16 cellular contexts compared by ENCODE assay signal in genomic region chr12:12798480-12798879, GRCh38. TPM values are rescaled to one million over a fixed set of nuclear protein-coding genes. Genes with fewer than 3 reads are reported as not detected.
A peak's percentile ranks its signal among the peaks of the same experiment; 100 is the strongest.
DNase-seq lines count a peak whose midpoint lies in the region; ATAC-seq, FAIRE-seq and TF ChIP-seq lines count a peak whose summit lies in the region.
"Had no signal": no experiment of that assay in that cellular context is flagged by ENCODE, and none has a peak within 500 bp of the region (broad histone marks: within the 10 kb centered on the region; RNA-seq: fewer than 3 reads in every experiment).

No MANE protein-coding gene starts in this region.

- H3K27ac ChIP-seq in PC-9 (peak overlapping the region; percentile 100), brain microvascular endothelial cell (no peak overlapping the region)
- H3K27ac ChIP-seq: 22Rv1 had no signal

- no peaks in the 10 kb centered on the region for H3K36me3 Mint-ChIP-seq in Caco-2 (ENCODE audit: insufficient read depth, unreplicated experiment)
- H3K36me3 Mint-ChIP-seq in stimulated activated memory B cell treated with anti-CD40 and anti-IgM and Interleukin-4, amounts not matched to agents 10 μg/mL and 1 μg/mL and 100 μg/mL, for 72 hours: no peaks in the 10 kb centered on the region
- H3K36me3 Mint-ChIP-seq: CD14-positive monocyte; CD8-positive, alpha-beta T cell had no signal

- in situ Hi-C loops in brain microvascular endothelial cell (cut with HindIII; ENCODE audit: low pct_ligation_motif_present, low sequenced_read_pairs): no loop called here

- H2AFZ ChIP-seq in PC-9: no peak overlapping the region
- H2AFZ ChIP-seq: GM23338 had no signal

- BruUV-seq in Caco-2 (replicated peaks; lab: Mats Ljungman, UMichigan) (no TSS peak), PC-9 (replicated peaks; lab: Mats Ljungman, UMichigan) (no TSS peak)

- H3K4me3 ChIP-seq in Caco-2 (ENCODE audit: low read depth, low read length) (no peak overlapping the region), PC-9 (no peak overlapping the region), brain microvascular endothelial cell (ENCODE audit: low read depth, low read length) (no peak overlapping the region)
- H3K4me3 ChIP-seq: GM23338 had no signal

- H3K4me1 ChIP-seq in Caco-2 (peaks cover 20% of the 10 kb centered on the region), PC-9 (replicated peaks; ENCODE audit: insufficient read depth) (peaks cover 66% of the 10 kb centered on the region)

- H4K20me1 ChIP-seq in PC-9 (ENCODE audit: insufficient read depth): no peaks in the 10 kb centered on the region

- H3K4me1 Mint-ChIP-seq in Caco-2 (ENCODE audit: low read depth, unreplicated experiment): peaks cover 26% of the 10 kb centered on the region
- H3K4me1 Mint-ChIP-seq in stimulated activated memory B cell treated with anti-CD40 and anti-IgM and Interleukin-4, amounts not matched to agents 10 μg/mL and 1 μg/mL and 100 μg/mL, for 72 hours: peaks cover 35% of the 10 kb centered on the region

- no peak for TF ChIP-seq CTCF in Caco-2 (IDR thresholded peaks at IDR 0.05; ENCODE audit: insufficient read depth in 1 of 2, low read depth in 1 of 2, low read length in 1 of 2, severe bottlenecking in 1 of 2, unreplicated experiment in 1 of 2)
- no peak for TF ChIP-seq CTCF in PC-9 (conservative IDR thresholded peaks at IDR 0.05)
- no peak for TF ChIP-seq CTCF in brain microvascular endothelial cell (IDR thresholded peaks at IDR 0.05; ENCODE audit: low read depth, low read length, missing control alignments)

- ATAC-seq in left colon (peak; percentile 27), HG02571 (IDR thresholded peaks at IDR 0.05; ENCODE audit: unreplicated experiment) (no peak)
- no peak for ATAC-seq in stimulated activated memory B cell treated with anti-CD40 and anti-IgM and Interleukin-4, amounts not matched to agents 10 μg/mL and 1 μg/mL and 100 μg/mL, for 72 hours
- ATAC-seq: CD8-positive, alpha-beta T cell; GM23338 had no signal

- no peak overlapping the region for H3K4me2 ChIP-seq in PC-9
- H3K4me2 ChIP-seq: GM23338 had no signal

- H3K27ac Mint-ChIP-seq in Caco-2 (ENCODE audit: unreplicated experiment): peak overlapping the region; percentile 3
- H3K27ac Mint-ChIP-seq in stimulated activated memory B cell treated with anti-CD40 and anti-IgM and Interleukin-4, amounts not matched to agents 10 μg/mL and 1 μg/mL and 100 μg/mL, for 72 hours: peak overlapping the region; percentile 25
- H3K27ac Mint-ChIP-seq: CD14-positive monocyte; CD8-positive, alpha-beta T cell; GM23338 had no signal

- H3K9me3 Mint-ChIP-seq in Caco-2 (ENCODE audit: unreplicated experiment): no peaks in the 10 kb centered on the region
- H3K9me3 Mint-ChIP-seq in stimulated activated memory B cell treated with anti-CD40 and anti-IgM and Interleukin-4, amounts not matched to agents 10 μg/mL and 1 μg/mL and 100 μg/mL, for 72 hours: peaks cover 3% of the 10 kb centered on the region
- H3K9me3 Mint-ChIP-seq: CD8-positive, alpha-beta T cell had no signal

- no peaks in the 10 kb centered on the region for H3K9me2 ChIP-seq in PC-9 (ENCODE audit: insufficient read depth)

- H3K79me2 ChIP-seq in PC-9 (ENCODE audit: low read depth): no peaks in the 10 kb centered on the region

- H3K9me3 ChIP-seq in Caco-2: no peaks in the 10 kb centered on the region
- no peaks in the 10 kb centered on the region for H3K9me3 ChIP-seq in PC-9 (ENCODE audit: insufficient read depth, low read depth)

- no peaks in the 10 kb centered on the region for H3K27me3 Mint-ChIP-seq in Caco-2 (ENCODE audit: insufficient read depth, unreplicated experiment)
- H3K27me3 Mint-ChIP-seq in stimulated activated memory B cell treated with anti-CD40 and anti-IgM and Interleukin-4, amounts not matched to agents 10 μg/mL and 1 μg/mL and 100 μg/mL, for 72 hours: no peaks in the 10 kb centered on the region

- no peaks in the 10 kb centered on the region for H3K36me3 ChIP-seq in Caco-2 (ENCODE audit: control insufficient read depth, insufficient read depth, low read length)
- no peaks in the 10 kb centered on the region for H3K36me3 ChIP-seq in PC-9 (ENCODE audit: low read depth)
- H3K36me3 ChIP-seq in brain microvascular endothelial cell (replicated peaks): no peaks in the 10 kb centered on the region

- no peak overlapping the region for H3K4me3 Mint-ChIP-seq in Caco-2 (ENCODE audit: unreplicated experiment)
- H3K4me3 Mint-ChIP-seq in stimulated activated memory B cell treated with anti-CD40 and anti-IgM and Interleukin-4, amounts not matched to agents 10 μg/mL and 1 μg/mL and 100 μg/mL, for 72 hours: no peak overlapping the region
- H3K4me3 Mint-ChIP-seq: CD14-positive monocyte; CD8-positive, alpha-beta T cell; GM23338 had no signal

- FAIRE-seq in RCC 7860 (lab: Jason Lieb, UNC): no peak
- FAIRE-seq: GM12892 had no signal

- no peak for DNase-seq in Caco-2
- no peak for DNase-seq in PC-9
- no peak for DNase-seq in left colon
- DNase-seq in RCC 7860 (ENCODE audit: low spot score): no peak
- no peak for DNase-seq in brain microvascular endothelial cell
- DNase-seq: CD8-positive, alpha-beta T cell; COR-L47; DND-41; GDM1; H7 had no signal

- CTCF ChIA-PET in Caco-2 (lab: Charles Lee): interaction anchor here (0.7 kb wide), 1 partner anchor 15 kb away, joined by 5 read pairs; no protein-coding TSS in a partner anchor
- CTCF ChIA-PET in PC-9 (lab: Charles Lee): no interaction called here

- POLR2A ChIA-PET in Caco-2 (lab: Charles Lee) (interaction anchor here (0.5 to 0.9 kb wide), 2 partner anchors 12 to 100 kb away, joined by 4 to 5 read pairs; no protein-coding TSS in a partner anchor), PC-9 (lab: Charles Lee; ENCODE audit: unreplicated experiment) (no interaction called here)

- peaks cover 49% of the 10 kb centered on the region for H3F3A ChIP-seq in PC-9 (ENCODE audit: insufficient read depth, low read depth)

- H3K27me3 ChIP-seq in Caco-2 (replicated peaks; ENCODE audit: control insufficient read depth, insufficient read depth, low read length) (no peaks in the 10 kb centered on the region), PC-9 (ENCODE audit: insufficient read depth, low read depth) (no peaks in the 10 kb centered on the region), brain microvascular endothelial cell (replicated peaks) (no peaks in the 10 kb centered on the region)

- intact Hi-C loops in Caco-2 (cut with micrococcal nuclease; ENCODE audit: unreplicated experiment): no loop called here
- intact Hi-C loops in PC-9 (cut with micrococcal nuclease; ENCODE audit: unreplicated experiment): no loop called here
- intact Hi-C loops in left colon (cut with DNase I, micrococcal nuclease): no loop called here

RNA-seq across cellular contexts. Expression of gene APOLD1, which starts 13.0 kb away (rescaled TPM):
- total RNA-seq in Caco-2 (2022): 4.1 and 4.7 TPM in 2 replicates
- 23.3 and 24.9 TPM in 2 replicates for total RNA-seq in PC-9 (2021)
- total RNA-seq in left colon: 1 to 10 TPM; 2.6 to 6.7 TPM

RNA-seq across cellular contexts. Expression of gene DDX47, which starts 14.7 kb away (rescaled TPM):
- total RNA-seq in Caco-2 (2022): 121 and 138 TPM in 2 replicates
- 192 and 196 TPM in 2 replicates for total RNA-seq in PC-9 (2021)
- 10 to 100 TPM; 30.5 to 31.0 TPM for total RNA-seq in left colon
